In the genomic region with DNA sequence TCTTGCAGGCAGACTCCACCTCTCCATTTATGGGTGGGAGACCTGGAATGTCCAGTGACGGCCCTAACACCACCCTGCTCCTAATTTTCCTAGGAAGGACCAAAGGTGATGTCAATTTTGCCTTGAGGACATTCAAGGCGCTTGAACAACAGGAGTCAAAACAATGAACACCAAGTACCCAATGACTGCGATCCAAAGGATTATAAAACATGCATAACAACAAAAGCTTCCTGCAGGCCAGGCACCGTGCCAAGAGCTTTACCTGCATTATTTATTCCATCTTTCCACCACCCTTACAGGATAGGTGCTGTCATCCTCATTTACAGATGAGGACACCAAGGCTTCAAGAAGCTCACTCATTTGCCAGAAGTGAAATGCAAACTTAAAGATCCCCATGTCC, we compare ENCODE assay signal across 1 cellular context.
TF ChIP-seq lines count a peak whose summit lies in the region.

No MANE protein-coding gene starts in this region.

TF ChIP-seq in H1, 55 proteins besides CTCF, POLR2A, EP300 and RAD21:
- TF ChIP-seq MAFK (IDR thresholded peaks at IDR 0.05; ENCODE audit: low read depth, low read length) (no peak), SIN3A (conservative IDR thresholded peaks at IDR 0.05 in 1 of 2, IDR thresholded peaks at IDR 0.05 in 1 of 2; ENCODE audit: low read depth in 1 of 2, low read length in 2 of 2) (no peak), JUN (IDR thresholded peaks at IDR 0.05; ENCODE audit: low read depth, low read length) (no peak)
